Comparison of ENCODE assay signal across 8 cellular contexts in the genomic region with DNA sequence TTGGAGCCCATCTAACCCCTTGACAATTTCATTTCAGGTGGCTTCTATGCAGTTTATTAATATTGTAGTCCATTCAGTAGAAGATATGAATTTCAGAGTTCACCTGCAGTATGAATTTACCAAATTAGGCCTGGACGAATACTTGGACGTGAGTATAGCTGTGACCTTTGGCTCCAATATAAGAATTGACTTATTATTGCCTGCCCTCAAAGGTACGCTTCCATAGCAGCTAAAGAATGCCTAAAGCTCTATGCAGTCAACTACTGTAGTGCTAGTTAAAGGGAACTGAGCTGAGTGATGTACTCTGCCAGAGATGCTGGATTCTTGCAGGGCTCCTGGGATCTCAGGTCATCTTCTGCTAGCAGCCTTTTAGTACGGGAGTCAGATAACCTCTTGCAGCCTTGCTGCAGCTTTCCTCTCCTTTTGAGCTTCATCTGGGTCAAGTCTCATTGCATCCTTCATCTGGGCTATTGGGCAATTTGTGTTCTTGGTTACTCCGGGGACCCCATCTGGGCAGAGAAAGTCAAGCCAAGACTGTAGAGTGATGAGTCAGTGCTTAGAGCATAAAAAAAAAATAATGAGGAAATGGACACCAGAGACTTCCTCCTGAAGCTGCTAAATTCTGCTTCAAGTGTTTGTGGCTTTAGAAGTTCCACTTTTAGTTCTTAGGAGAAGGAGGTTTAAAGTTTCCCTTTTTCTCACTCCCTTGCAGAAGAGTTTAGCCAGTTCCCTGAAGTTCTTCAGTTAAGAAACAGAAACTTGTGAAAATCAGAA.
DNase-seq lines count a peak whose midpoint lies in the region; ATAC-seq and TF ChIP-seq lines count a peak whose summit lies in the region.

No MANE protein-coding gene starts in this region.

- intact Hi-C loops in right lobe of liver (cut with DNase I): no loop called here
- intact Hi-C loops in aorta (cut with DNase I): no loop called here

- in situ Hi-C loops in astrocyte of the spinal cord (cut with HindIII; ENCODE audit: low sequenced_read_pairs): no loop called here

- peak; percentile 96 for DNase-seq in GF-D8 (lab: John Stamatoyannopoulos, UW)
- DNase-seq in HT1080 (ENCODE audit: low read depth): peak; percentile 87
- peak; percentile 83 for DNase-seq in astrocyte of the spinal cord (ENCODE audit: low read depth, low spot score)
- DNase-seq in right lobe of liver: no peak
- DNase-seq in aorta: peak in 1 of 2 donors; percentile 62
- no peak for DNase-seq in NCI-H1105 treated with DMSO at 0.1 percent for 48 hours (lab: John Stamatoyannopoulos, UW)
- DNase-seq in NCI-H187 treated with DMSO at 0.1 percent for 48 hours (lab: John Stamatoyannopoulos, UW): no peak

- H3K4me1 ChIP-seq in right lobe of liver: no peaks in the 10 kb centered on the region
- H3K4me1 ChIP-seq in aorta (ENCODE audit: control insufficient read depth in 1 of 2, insufficient read depth in 2 of 2, low read length in 2 of 2): peaks cover 0 to 2% of the 10 kb centered on the region in 2 donors

- no peak overlapping the region for H3K4me3 ChIP-seq in astrocyte of the spinal cord (ENCODE audit: low read depth, low read length)
- H3K4me3 ChIP-seq in right lobe of liver: no peak overlapping the region
- H3K4me3 ChIP-seq in aorta (ENCODE audit: low read length in 2 of 2): no peak overlapping the region

- no peak for TF ChIP-seq CTCF in astrocyte of the spinal cord (IDR thresholded peaks at IDR 0.05; ENCODE audit: low read depth, low read length)
- TF ChIP-seq CTCF in right lobe of liver (IDR thresholded peaks at IDR 0.05): no peak

- H3K36me3 ChIP-seq in right lobe of liver (no peaks in the 10 kb centered on the region), aorta (ENCODE audit: control insufficient read depth in 1 of 2, insufficient read depth in 2 of 2, low read length in 1 of 2) (no peaks in the 10 kb centered on the region)

- peak; percentile 85 for ATAC-seq in GM21576 (IDR thresholded peaks at IDR 0.05; ENCODE audit: unreplicated experiment)
- peak; percentile 64 to 79 (median 77) for ATAC-seq in right lobe of liver
- peak; percentile 90 for ATAC-seq in aorta (ENCODE audit: low FRiP score)

- no peaks in the 10 kb centered on the region for H3K9me3 ChIP-seq in right lobe of liver
- no peaks in the 10 kb centered on the region for H3K9me3 ChIP-seq in aorta (ENCODE audit: control insufficient read depth, low read length)

- 60% methylated on average over 5 of the region's 5 CpGs for WGBS in right lobe of liver (ENCODE audit: insufficient coverage, low coverage, low lambda C conversion rate, missing lambda C conversion rate)
- 68 to 73% methylated on average over 5 of the region's 5 CpGs for WGBS in aorta, 2 donors

- peak overlapping the region in 1 of 3 donors; percentile 43 for H3K27ac ChIP-seq in right lobe of liver
- no peak overlapping the region for H3K27ac ChIP-seq in aorta (ENCODE audit: low read depth in 1 of 2, low read length in 2 of 2)

- no peaks in the 10 kb centered on the region for H3K27me3 ChIP-seq in right lobe of liver
- H3K27me3 ChIP-seq in aorta (ENCODE audit: control insufficient read depth in 1 of 2, insufficient read depth in 2 of 2, low read length in 1 of 2): no peaks in the 10 kb centered on the region

- no peak for TF ChIP-seq POLR2A in right lobe of liver (IDR thresholded peaks at IDR 0.05)

Comparison
In these comparisons a context has a peak if more than half of its experiments do, and no peak if none do; other contexts are left out.
1. DNase-seq: peak in GF-D8 (single experiment), HT1080 (single experiment) and astrocyte of the spinal cord (single experiment); none in right lobe of liver (0 of 3), NCI-H1105 treated with DMSO at 0.1 percent for 48 hours (single experiment) and NCI-H187 treated with DMSO at 0.1 percent for 48 hours (single experiment).
2. Peak in every context shown above with its lines, with median percentiles within 50 percentile points of each other: ATAC-seq.